Comparison of ENCODE assay signal across 27 cellular contexts in the genomic region with DNA sequence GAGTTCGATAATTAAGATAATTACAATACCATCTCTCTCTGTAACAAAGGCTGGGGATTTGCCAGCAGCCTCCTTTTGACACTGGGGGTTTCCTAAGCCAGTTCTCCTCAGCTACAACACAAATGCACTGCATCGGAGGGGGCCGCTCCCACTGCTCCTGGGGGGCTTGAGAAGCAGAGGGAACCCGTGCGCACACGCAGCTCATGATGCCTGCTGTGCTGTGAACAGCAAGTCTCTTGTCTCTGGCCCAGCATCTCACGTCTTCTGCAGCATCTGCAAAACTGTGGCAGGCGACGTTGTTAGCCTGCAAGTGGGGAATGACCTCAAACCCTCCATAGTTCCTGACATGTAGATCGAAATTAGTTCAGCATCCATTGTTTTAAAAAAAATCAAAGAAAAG. TPM values are rescaled to one million over a fixed set of nuclear protein-coding genes. Genes with fewer than 3 reads are reported as not detected.
DNase-seq lines count a peak whose midpoint lies in the region; TF ChIP-seq lines count a peak whose summit lies in the region.
"Had no signal": no experiment of that assay in that cellular context is flagged by ENCODE, and none has a peak within 500 bp of the region (broad histone marks: within the 10 kb centered on the region; RNA-seq: fewer than 3 reads in every experiment).

No MANE protein-coding gene starts in this region.

- DNase-seq in NCI-H1105 treated with DMSO at 0.1 percent for 48 hours (lab: John Stamatoyannopoulos, UW) (peak; percentile 17), NCI-H1105 (lab: John Stamatoyannopoulos, UW) (no peak), osteocyte (ENCODE audit: extremely low spot score, unreplicated experiment) (peak; percentile 70), GM03348 (ENCODE audit: low spot score) (no peak), NCI-H524 treated with DMSO at 0.1 percent for 48 hours (lab: John Stamatoyannopoulos, UW) (no peak)
- DNase-seq in activated effector memory CD4-positive, alpha-beta T cell treated with anti-CD3 and anti-CD28 coated beads, Interleukin-2, amount 50 U/mL, for 16 hours: peak; percentile 17
- no peak for DNase-seq in activated effector memory CD4-positive, alpha-beta T cell treated with Interleukin-2 at 50 U/mL for 16 hours
- DNase-seq: Calu3; CD8-positive, alpha-beta memory T cell; DMS79 treated with DMSO at 0.1 percent for 48 hours; GF-D8; NCI-H1048; NCI-H146; NCI-H1930; NCI-H2107; NCI-H524; NCI-H82; SIG-M5; SK-N-SH had no signal

- no peak for TF ChIP-seq CTCF in VCaP (conservative IDR thresholded peaks at IDR 0.05)
- no peak for TF ChIP-seq CTCF in osteocyte (IDR thresholded peaks at IDR 0.05)

- no peak overlapping the region for H3K4me3 Mint-ChIP-seq in osteocyte (ENCODE audit: unreplicated experiment)
- H3K4me3 Mint-ChIP-seq: B cell, CD14-positive monocyte had no signal

- no peak overlapping the region for H3K27ac Mint-ChIP-seq in osteocyte (ENCODE audit: unreplicated experiment)
- H3K27ac Mint-ChIP-seq: B cell, CD14-positive monocyte had no signal

- H3K4me1 Mint-ChIP-seq in osteocyte (ENCODE audit: unreplicated experiment): peaks cover 6% of the 10 kb centered on the region
- H3K4me1 Mint-ChIP-seq: CD14-positive monocyte had no signal

- peaks cover 44% of the 10 kb centered on the region for H3K27me3 Mint-ChIP-seq in osteocyte (ENCODE audit: unreplicated experiment)

- H3K36me3 Mint-ChIP-seq in osteocyte (ENCODE audit: unreplicated experiment): no peaks in the 10 kb centered on the region
- H3K36me3 Mint-ChIP-seq: CD14-positive monocyte; CD8-positive, alpha-beta memory T cell had no signal

- H3K9me3 Mint-ChIP-seq in osteocyte (ENCODE audit: unreplicated experiment): no peaks in the 10 kb centered on the region
- H3K9me3 Mint-ChIP-seq: CD8-positive, alpha-beta memory T cell had no signal

- H3K27ac ChIP-seq in VCaP: peak overlapping the region; percentile 51
- H3K27ac ChIP-seq: 22Rv1, HL-60, RWPE1 had no signal

RNA-seq across cellular contexts. Expression of a gene that starts 5.5 kb away (rescaled TPM):
- total RNA-seq in osteocyte: 0.19 and 0.39 TPM in 2 replicates
- total RNA-seq: B cell, Calu3, HT-29, OCI-LY7 had no signal

Comparison
In these comparisons a context has a peak if more than half of its experiments do, and no peak if none do; other contexts are left out.
1. DNase-seq: peak in NCI-H1105 treated with DMSO at 0.1 percent for 48 hours (single experiment), activated effector memory CD4-positive, alpha-beta T cell treated with anti-CD3 and anti-CD28 coated beads, Interleukin-2, amount 50 U/mL, for 16 hours (single experiment) and osteocyte (single experiment); none in NCI-H1105 (single experiment), activated effector memory CD4-positive, alpha-beta T cell treated with Interleukin-2 at 50 U/mL for 16 hours (single experiment), GM03348 (single experiment) and NCI-H524 treated with DMSO at 0.1 percent for 48 hours (single experiment).